26 cellular contexts compared by ENCODE assay signal in genomic region chr6:34015576-34015975, GRCh38.
DNase-seq lines count a peak whose midpoint lies in the region; ATAC-seq, FAIRE-seq and TF ChIP-seq lines count a peak whose summit lies in the region.
"Had no signal": no experiment of that assay in that cellular context is flagged by ENCODE, and none has a peak within 500 bp of the region (broad histone marks: within the 10 kb centered on the region; RNA-seq: fewer than 3 reads in every experiment).

No MANE protein-coding gene starts in this region.

- in situ Hi-C loops in K562 (cut with MboI), result no loop called here

- H3F3A ChIP-seq in GM23338 (replicated peaks; ENCODE audit: low read depth), result no peaks in the 10 kb centered on the region

- H3K4me2 ChIP-seq in GM23338 (no peak overlapping the region), K562 (ENCODE audit: insufficient read depth, low read length) (no peak overlapping the region)

- peaks cover 13% of the 10 kb centered on the region for H3K36me3 Mint-ChIP-seq in GM23338 (ENCODE audit: low read depth)
- H3K36me3 Mint-ChIP-seq: CD8-positive, alpha-beta memory T cell; mesothelial cell of epicardium had no signal

- FAIRE-seq in K562 (lab: Jason Lieb, UNC), result no peak
- no peak for FAIRE-seq in kidney (lab: Jason Lieb, UNC)
- FAIRE-seq in urothelium cell line (lab: Jason Lieb, UNC), result no peak
- FAIRE-seq: H54 had no signal

- no peak overlapping the region for H3K9ac ChIP-seq in K562 (ENCODE audit: insufficient read depth in 1 of 2, low read depth in 2 of 2, low read length in 2 of 2)
- H3K9ac ChIP-seq in kidney (ENCODE audit: low read length in 2 of 2), result no peak overlapping the region

- H3K9me3 ChIP-seq in K562 (replicated peaks; ENCODE audit: control insufficient read depth, insufficient read depth, low read depth, low read length), result no peaks in the 10 kb centered on the region; the same call in 1 of the 2 replicates
- no peaks in the 10 kb centered on the region for H3K9me3 ChIP-seq in kidney (ENCODE audit: control insufficient read depth in 1 of 2, low read length in 2 of 2)
- H3K9me3 ChIP-seq: adrenal gland, gastroesophageal sphincter, suprapubic skin had no signal

- H3K9me3 Mint-ChIP-seq in GM23338, result peaks cover 16% of the 10 kb centered on the region
- H3K9me3 Mint-ChIP-seq: CD8-positive, alpha-beta memory T cell; mesothelial cell of epicardium; T-helper 1 cell treated with Interleukin-12 subunit alpha and Interleukin-12 subunit beta and Interleukin-4 antibody, amounts not matched to agents 30 μg/mL and 1 μg/mL, for 36 hours had no signal

- H3K4me3 Mint-ChIP-seq in GM23338, result no peak overlapping the region
- H3K4me3 Mint-ChIP-seq: CD8-positive, alpha-beta memory T cell; mesothelial cell of epicardium; T-helper 1 cell treated with Interleukin-12 subunit alpha and Interleukin-12 subunit beta and Interleukin-4 antibody, amounts not matched to agents 30 μg/mL and 1 μg/mL, for 36 hours had no signal

- no peaks in the 10 kb centered on the region for H3K9me2 ChIP-seq in GM23338 (ENCODE audit: insufficient read depth)

- DNase-seq in AG10803 (ENCODE audit: low read depth) (peak; percentile 13), GM23338 (ENCODE audit: low spot score) (peak; percentile 82), K562 (ENCODE audit: extremely low read depth in 1 of 4, low spot score in 3 of 4) (no peak), kidney (peak; percentile 26), NCI-H510A (lab: John Stamatoyannopoulos, UW) (no peak), urothelium cell line (ENCODE audit: low spot score) (no peak), ureter (ENCODE audit: low spot score) (no peak)
- DNase-seq: activated CD4-positive, alpha-beta T cell treated with anti-CD3 and anti-CD28 coated beads, Interleukin-2, amount 50 U/mL, for 1 hour; activated CD8-positive, alpha-beta memory T cell treated with anti-CD3 and anti-CD28 coated beads, Interleukin-2, amount 50 U/mL, for 4 hours; activated effector memory CD4-positive, alpha-beta T cell treated with anti-CD3 and anti-CD28 coated beads, Interleukin-2, amount 50 U/mL, for 16 hours; adrenal gland; central memory CD4-positive, alpha-beta T cell; DMS79; KG1; left cardiac atrium; NCI-H1930; PC-3; SIG-M5 had no signal

- no peak for TF ChIP-seq RAD21 in K562 (CRISPR knock-in tag; conservative IDR thresholded peaks at IDR 0.05 in 1 of 2, IDR thresholded peaks at IDR 0.05 in 1 of 2)

- no peak overlapping the region for H3K27ac Mint-ChIP-seq in GM23338
- H3K27ac Mint-ChIP-seq: mesothelial cell of epicardium; progenitor cell of endocrine pancreas; T-helper 1 cell treated with Interleukin-12 subunit alpha and Interleukin-12 subunit beta and Interleukin-4 antibody, amounts not matched to agents 30 μg/mL and 1 μg/mL, for 36 hours had no signal

- H3K79me2 ChIP-seq in GM23338 (replicated peaks; ENCODE audit: insufficient read depth) (no peaks in the 10 kb centered on the region), K562 (ENCODE audit: control insufficient read depth, insufficient read depth, low read length) (no peaks in the 10 kb centered on the region)

- TF ChIP-seq CTCF in AG10803 (conservative IDR thresholded peaks at IDR 0.05; ENCODE audit: low read length) (no peak), GM23338 (conservative IDR thresholded peaks at IDR 0.05; ENCODE audit: low read depth in 2 of 2) (no peak), K562 (IDR thresholded peaks at IDR 0.05 in 2 of 3, conservative IDR thresholded peaks at IDR 0.05 in 1 of 3; ENCODE audit: insufficient read depth in 2 of 3, low read depth in 1 of 3, low read length in 3 of 3) (no peak), kidney (IDR thresholded peaks at IDR 0.05; ENCODE audit: borderline replicate concordance, extremely low read depth, insufficient read depth) (no peak)

- peaks cover 55% of the 10 kb centered on the region for H3K27me3 ChIP-seq in GM23338 (ENCODE audit: insufficient read depth)
- H3K27me3 ChIP-seq in K562 (ENCODE audit: control insufficient read depth in 2 of 2, insufficient read depth in 2 of 2, low read length in 2 of 2), result peaks cover 2 to 58% of the 10 kb centered on the region in 2 experiments
- H3K27me3 ChIP-seq: adrenal gland had no signal

- peaks cover 20% of the 10 kb centered on the region for H3K27me3 Mint-ChIP-seq in GM23338 (ENCODE audit: insufficient read depth, low read depth, poor library complexity)

- no peak for TF ChIP-seq EP300 in K562 (IDR thresholded peaks at IDR 0.05; ENCODE audit: low read length)

- no TSS peak for BruUV-seq in K562 (replicated peaks; lab: Mats Ljungman, UMichigan)

- H3K4me1 Mint-ChIP-seq in GM23338, result peaks cover 10% of the 10 kb centered on the region; the same call in 2 of the 3 replicates
- H3K4me1 Mint-ChIP-seq: CD8-positive, alpha-beta memory T cell; mesothelial cell of epicardium had no signal

- H3K36me3 ChIP-seq in GM23338 (ENCODE audit: insufficient read depth) (no peaks in the 10 kb centered on the region; the same call in 1 of the 2 replicates), K562 (ENCODE audit: control insufficient read depth, insufficient read depth, low read length) (no peaks in the 10 kb centered on the region), kidney (ENCODE audit: control insufficient read depth in 1 of 2, insufficient read depth in 2 of 2, low read length in 2 of 2) (no peaks in the 10 kb centered on the region)
- H3K36me3 ChIP-seq: adrenal gland, gastroesophageal sphincter, suprapubic skin had no signal

- no peaks in the 10 kb centered on the region for H4K20me1 ChIP-seq in GM23338 (replicated peaks; ENCODE audit: insufficient read depth)
- no peaks in the 10 kb centered on the region for H4K20me1 ChIP-seq in K562 (replicated peaks; ENCODE audit: control insufficient read depth, insufficient read depth, low read length)

- CTCF ChIA-PET in K562 (lab: Yijun Ruan, JAX; ENCODE audit: low intra/inter-chr PET ratio), result interaction anchor here (0.6 kb wide), 1 partner anchor 1113 kb away, joined by 3 read pairs; no protein-coding TSS in a partner anchor

- H3K4me3 ChIP-seq in AG10803 (ENCODE audit: low read length), result no peak overlapping the region
- H3K4me3 ChIP-seq in GM23338, result no peak overlapping the region
- H3K4me3 ChIP-seq in K562, result no peak overlapping the region
- H3K4me3 ChIP-seq in kidney (ENCODE audit: low read length in 2 of 2), result no peak overlapping the region
- H3K4me3 ChIP-seq: adrenal gland, gastroesophageal sphincter, suprapubic skin had no signal

- POLR2A ChIA-PET in K562 (lab: Yijun Ruan, JAX), result no interaction called here

- H3K4me1 ChIP-seq in GM23338 (ENCODE audit: insufficient read depth) (no peaks in the 10 kb centered on the region; the same call in 1 of the 2 replicates), K562 (replicated peaks in 1 of 2; ENCODE audit: control insufficient read depth in 2 of 2, insufficient read depth in 2 of 2, low read length in 2 of 2) (no peaks in the 10 kb centered on the region), kidney (ENCODE audit: control insufficient read depth in 1 of 2, insufficient read depth in 1 of 2, low read depth in 1 of 2, low read length in 2 of 2) (no peaks in the 10 kb centered on the region)
- H3K4me1 ChIP-seq: adrenal gland, gastroesophageal sphincter, suprapubic skin had no signal

- no peak overlapping the region for H3K27ac ChIP-seq in GM23338 (ENCODE audit: low read depth)
- H3K27ac ChIP-seq in K562 (ENCODE audit: extremely low read depth, low read depth, low read length), result no peak overlapping the region
- no peak overlapping the region for H3K27ac ChIP-seq in kidney (ENCODE audit: low read depth in 2 of 2, low read length in 2 of 2)
- H3K27ac ChIP-seq: adrenal gland, gastroesophageal sphincter, suprapubic skin, VCaP had no signal

- H3K9me1 ChIP-seq in K562 (ENCODE audit: control insufficient read depth, insufficient read depth, low read length), result no peaks in the 10 kb centered on the region

- WGBS in K562 (ENCODE audit: insufficient coverage, low coverage, missing lambda C conversion rate), result 2% methylated on average over 6 of the region's 6 CpGs

- H2AFZ ChIP-seq in GM23338, result no peak overlapping the region
- no peak overlapping the region for H2AFZ ChIP-seq in K562 (ENCODE audit: low read depth, low read length)

- ATAC-seq in GM23338, result peak; percentile 76
- ATAC-seq in K562, result no peak
- ATAC-seq: gastroesophageal sphincter, PC-3 had no signal

- TF ChIP-seq POLR2A in K562 (conservative IDR thresholded peaks at IDR 0.05), result no peak

- intact Hi-C loops in K562 (cut with micrococcal nuclease) (no loop called here), kidney (cut with DNase I) (no loop called here)

TF ChIP-seq in GM23338, 12 proteins besides CTCF, POLR2A, EP300 and RAD21 (continues in another document):
- TF ChIP-seq EZH2 (IDR thresholded peaks at IDR 0.05; ENCODE audit: low read depth, unreplicated experiment) (no peak), STAT1 (IDR thresholded peaks at IDR 0.05; ENCODE audit: unreplicated experiment) (no peak), POLR2AphosphoS5 (IDR thresholded peaks at IDR 0.05; ENCODE audit: low read depth) (no peak), ZNF114 (CRISPR knock-in tag; IDR thresholded peaks at IDR 0.05) (no peak), ETS1 (IDR thresholded peaks at IDR 0.05) (no peak), EZH2phosphoT487 (IDR thresholded peaks at IDR 0.05; ENCODE audit: unreplicated experiment) (no peak)

TF ChIP-seq in K562, 482 proteins besides CTCF, POLR2A, EP300 and RAD21:
- TF ChIP-seq NRF1 (conservative IDR thresholded peaks at IDR 0.05 in 1 of 2, IDR thresholded peaks at IDR 0.05 in 1 of 2) (no peak), BDP1 (IDR thresholded peaks at IDR 0.05; ENCODE audit: insufficient read depth, insufficient read length) (no peak), RFX1 (IDR thresholded peaks at IDR 0.05) (peak; percentile 84), FOXJ3 (CRISPR knock-in tag; IDR thresholded peaks at IDR 0.05) (0 out of 2 replicates have a peak, but pooled peaks have one; percentile 39), C11orf30 (IDR thresholded peaks at IDR 0.05; ENCODE audit: low read depth) (no peak)
TF ChIP-seq in K562: peak in this region for 2.

Comparison
In these comparisons a context has a peak if more than half of its experiments do, and no peak if none do; other contexts are left out.
1. DNase-seq: peak in AG10803 (single experiment), GM23338 (single experiment) and kidney (single experiment); none in K562 (0 of 4), NCI-H510A (single experiment), urothelium cell line (single experiment) and ureter (single experiment).